21 cellular contexts compared by ENCODE assay signal in genomic region chr9:126505697-126506346, GRCh38.
DNase-seq lines count a peak whose midpoint lies in the region; ATAC-seq and TF ChIP-seq lines count a peak whose summit lies in the region.
"Had no signal": no experiment of that assay in that cellular context is flagged by ENCODE, and none has a peak within 500 bp of the region (broad histone marks: within the 10 kb centered on the region; RNA-seq: fewer than 3 reads in every experiment).

No MANE protein-coding gene starts in this region.

- WGBS in sigmoid colon, 2 donors: 82 to 93% methylated on average over 11 of the region's 11 CpGs

- intact Hi-C loops in dorsolateral prefrontal cortex (cut with DNase I): loop anchor here in 1 of 2 donors (10.0 kb wide), 1 partner anchor 189 kb away; no protein-coding TSS in a partner anchor
- intact Hi-C loops in sigmoid colon (cut with DNase I): no loop called here

- no peaks in the 10 kb centered on the region for H3K27me3 ChIP-seq in dorsolateral prefrontal cortex
- H3K27me3 ChIP-seq in sigmoid colon: peaks cover 0 to 30% (median 7%) of the 10 kb centered on the region in 3 donors
- H3K27me3 ChIP-seq: MG63 had no signal

- peaks cover 0 to 25% (median 9%) of the 10 kb centered on the region in 4 donors for H3K36me3 ChIP-seq in sigmoid colon
- H3K36me3 ChIP-seq: HAP-1, MG63 had no signal

- peaks cover 0 to 6% (median 4%) of the 10 kb centered on the region in 4 donors for H3K4me1 ChIP-seq in sigmoid colon
- H3K4me1 ChIP-seq: HAP-1 had no signal

- peak; percentile 61 for DNase-seq in activated effector memory CD4-positive, alpha-beta T cell treated with anti-CD3 and anti-CD28 coated beads, Interleukin-2, amount 50 U/mL, for 16 hours
- no peak for DNase-seq in activated effector memory CD4-positive, alpha-beta T cell treated with Interleukin-2 at 50 U/mL for 16 hours
- DNase-seq in dorsolateral prefrontal cortex (no peak), mesenteric fat pad (ENCODE audit: low spot score) (peak; percentile 62), sigmoid colon (peak; percentile 21), NCI-H524 (lab: John Stamatoyannopoulos, UW) (no peak)
- DNase-seq: CD4-positive, CD25-positive, alpha-beta regulatory T cell; DMS153; DND-41; HFFc6; IMR-90; KG1; MG63; NCI-H2029; NCI-H446 treated with DMSO at 0.1 percent for 48 hours; NCI-H69; RPMI8226; SHP77 had no signal

- TF ChIP-seq POLR2A in sigmoid colon (IDR thresholded peaks at IDR 0.05): no peak

- no peaks in the 10 kb centered on the region for H3K9me3 ChIP-seq in sigmoid colon
- H3K9me3 ChIP-seq: HAP-1, MG63 had no signal

- no peak overlapping the region for H3K4me3 ChIP-seq in dorsolateral prefrontal cortex
- H3K4me3 ChIP-seq in sigmoid colon: no peak overlapping the region
- H3K4me3 ChIP-seq: HAP-1, MG63 had no signal

- H3K27ac ChIP-seq in dorsolateral prefrontal cortex (peak overlapping the region in 40 of 59 donors; percentile 4 to 82 (median 59)), sigmoid colon (no peak overlapping the region)

- ATAC-seq in GM21515 (IDR thresholded peaks at IDR 0.05; ENCODE audit: unreplicated experiment) (no peak), GM18498 (IDR thresholded peaks at IDR 0.05; ENCODE audit: unreplicated experiment) (no peak)

- TF ChIP-seq CTCF in dorsolateral prefrontal cortex (IDR thresholded peaks at IDR 0.05 in 54 of 56, conservative IDR thresholded peaks at IDR 0.05 in 2 of 56; ENCODE audit: low read depth in 1 of 56, partially characterized antibody in 56 of 56) (no peak), sigmoid colon (IDR thresholded peaks at IDR 0.05) (no peak)

- TF ChIP-seq EP300 in sigmoid colon (IDR thresholded peaks at IDR 0.05): no peak

Comparison
In these comparisons a context has a peak if more than half of its experiments do, and no peak if none do; other contexts are left out.
1. DNase-seq: peak in activated effector memory CD4-positive, alpha-beta T cell treated with anti-CD3 and anti-CD28 coated beads, Interleukin-2, amount 50 U/mL, for 16 hours (single experiment), mesenteric fat pad (single experiment) and sigmoid colon (single experiment); none in activated effector memory CD4-positive, alpha-beta T cell treated with Interleukin-2 at 50 U/mL for 16 hours (single experiment), dorsolateral prefrontal cortex (0 of 10) and NCI-H524 (0 of 2).
2. H3K27ac ChIP-seq: peak in dorsolateral prefrontal cortex (40 of 59); none in sigmoid colon (0 of 4).